2 cellular contexts compared by ENCODE assay signal in genomic region chr20:19212524-19213502, GRCh38.
A peak's percentile ranks its signal among the peaks of the same experiment; 100 is the strongest.
TF ChIP-seq lines count a peak whose summit lies in the region.

TSS of gene SLC24A3 (plus strand) at chr20:19212642.

TF ChIP-seq in HEK293T, 16 proteins besides CTCF, POLR2A, EP300 and RAD21 (continued from another document):
- TF ChIP-seq BHLHE40 (IDR thresholded peaks at IDR 0.05; ENCODE audit: borderline replicate concordance) (no peak), PKNOX1 (IDR thresholded peaks at IDR 0.05) (no peak), TARDBP (IDR thresholded peaks at IDR 0.05) (no peak)

TF ChIP-seq in H1, 55 proteins besides CTCF, POLR2A, EP300 and RAD21 (continued from another document):
- no peak for TF ChIP-seq KDM5A (IDR thresholded peaks at IDR 0.05; ENCODE audit: low read length)
- no peak for TF ChIP-seq TBP (IDR thresholded peaks at IDR 0.05; ENCODE audit: low read depth, low read length)
- TF ChIP-seq CEBPB (IDR thresholded peaks at IDR 0.05; ENCODE audit: low read depth, low read length) = no peak
- TF ChIP-seq ATF3 (IDR thresholded peaks at IDR 0.05; ENCODE audit: insufficient read depth, low read depth, low read length) = no peak
- TF ChIP-seq SP1 (IDR thresholded peaks at IDR 0.05; ENCODE audit: low read depth, low read length) = no peak
- 0 out of 4 replicates have a peak, but pooled peaks of 1 of the 2 experiments have one; percentile 37 for TF ChIP-seq HDAC2 (IDR thresholded peaks at IDR 0.05; ENCODE audit: borderline replicate concordance in 1 of 2, low read depth in 2 of 2, low read length in 2 of 2)
- TF ChIP-seq JUN (IDR thresholded peaks at IDR 0.05; ENCODE audit: low read depth, low read length) = no peak
- TF ChIP-seq PHF8 (conservative IDR thresholded peaks at IDR 0.05; ENCODE audit: low read depth, low read length) = 0 out of 2 replicates have a peak, but pooled peaks have one; percentile 20
- no peak for TF ChIP-seq CHD7 (IDR thresholded peaks at IDR 0.05; ENCODE audit: insufficient replicate concordance, low read length)
- no peak for TF ChIP-seq TEAD4 (IDR thresholded peaks at IDR 0.05; ENCODE audit: low read depth, low read length)
- no peak for TF ChIP-seq TAF7 (optimal IDR thresholded peaks at IDR 0.05; ENCODE audit: borderline replicate concordance, low read depth, low read length)
- no peak for TF ChIP-seq BRCA1 (IDR thresholded peaks at IDR 0.05; ENCODE audit: low read depth, low read length)
- TF ChIP-seq BACH1 (IDR thresholded peaks at IDR 0.05; ENCODE audit: low read length) = no peak; the same call in 1 of the 2 replicates
- no peak for TF ChIP-seq SIN3A (conservative IDR thresholded peaks at IDR 0.05 in 1 of 2, IDR thresholded peaks at IDR 0.05 in 1 of 2; ENCODE audit: low read depth in 1 of 2, low read length in 2 of 2)
- no peak for TF ChIP-seq YY1 (IDR thresholded peaks at IDR 0.05; ENCODE audit: low read depth, low read length)
- no peak for TF ChIP-seq USF2 (IDR thresholded peaks at IDR 0.05; ENCODE audit: low read length)
- TF ChIP-seq FOSL1 (IDR thresholded peaks at IDR 0.05; ENCODE audit: insufficient read depth, low read depth, low read length) = no peak
- TF ChIP-seq SP2 (IDR thresholded peaks at IDR 0.05; ENCODE audit: low read length) = no peak
- no peak for TF ChIP-seq CBX8 (IDR thresholded peaks at IDR 0.05; ENCODE audit: borderline replicate concordance, low read depth, low read length)
- TF ChIP-seq RBBP5 (IDR thresholded peaks at IDR 0.05; ENCODE audit: borderline replicate concordance, low read depth, low read length) = 0 out of 2 replicates have a peak, but pooled peaks have one; percentile 19
- no peak for TF ChIP-seq SP4 (IDR thresholded peaks at IDR 0.05; ENCODE audit: low read length)
- no peak for TF ChIP-seq NANOG (IDR thresholded peaks at IDR 0.05; ENCODE audit: insufficient read depth, low read depth, low read length, poor library complexity, severe bottlenecking)
- TF ChIP-seq CTBP2 (IDR thresholded peaks at IDR 0.05; ENCODE audit: borderline replicate concordance, insufficient read depth, insufficient read length, low read length) = no peak
- no peak for TF ChIP-seq EGR1 (IDR thresholded peaks at IDR 0.05; ENCODE audit: borderline replicate concordance, low read depth, low read length)
- TF ChIP-seq CREB1 (IDR thresholded peaks at IDR 0.05) = 0 out of 2 replicates have a peak, but pooled peaks have one; percentile 9
- no peak for TF ChIP-seq SRF (IDR thresholded peaks at IDR 0.05; ENCODE audit: low read depth, low read length)
- TF ChIP-seq POLR2AphosphoS5 (IDR thresholded peaks at IDR 0.05; ENCODE audit: low read depth, low read length) = no peak
- no peak for TF ChIP-seq JUND (IDR thresholded peaks at IDR 0.05; ENCODE audit: low read length)
- TF ChIP-seq ASH2L (IDR thresholded peaks at IDR 0.05; ENCODE audit: low read length) = peak; percentile 39
- no peak for TF ChIP-seq GABPA (IDR thresholded peaks at IDR 0.05; ENCODE audit: borderline replicate concordance, insufficient read depth, low read length)
- no peak for TF ChIP-seq SIX5 (IDR thresholded peaks at IDR 0.05; ENCODE audit: low read depth, low read length)
- peak; percentile 47; the same call in 1 of the 2 replicates for TF ChIP-seq SUZ12 (IDR thresholded peaks at IDR 0.05; ENCODE audit: low read length)
- no peak for TF ChIP-seq BCL11A (IDR thresholded peaks at IDR 0.05; ENCODE audit: low read depth in 2 of 2, low read length in 2 of 2)
- no peak for TF ChIP-seq ATF2 (IDR thresholded peaks at IDR 0.05; ENCODE audit: low read length)
- TF ChIP-seq MAFK (IDR thresholded peaks at IDR 0.05; ENCODE audit: low read depth, low read length) = no peak
- no peak for TF ChIP-seq E2F6 (IDR thresholded peaks at IDR 0.05)
- TF ChIP-seq RNF2 (IDR thresholded peaks at IDR 0.05; ENCODE audit: borderline replicate concordance, low read depth, low read length, missing control alignments, poor library complexity, severe bottlenecking) = no peak
- TF ChIP-seq POU5F1 (IDR thresholded peaks at IDR 0.05; ENCODE audit: low read depth, low read length) = no peak
- peak; percentile 52; the same call in 1 of the 2 replicates for TF ChIP-seq TAF1 (IDR thresholded peaks at IDR 0.05; ENCODE audit: low read depth, low read length)
- peak; percentile 45; the same call in 1 of the 2 replicates for TF ChIP-seq MAX (IDR thresholded peaks at IDR 0.05)
- no peak for TF ChIP-seq TCF12 (IDR thresholded peaks at IDR 0.05; ENCODE audit: low read depth, low read length)
- peak; percentile 55 for TF ChIP-seq KDM4A (IDR thresholded peaks at IDR 0.05; ENCODE audit: low read depth, low read length, severe bottlenecking)
- TF ChIP-seq ZNF274 (IDR thresholded peaks at IDR 0.05; ENCODE audit: borderline replicate concordance, extremely low read depth, low read length) = no peak
- no peak for TF ChIP-seq HDAC6 (IDR thresholded peaks at IDR 0.05; ENCODE audit: low read depth, low read length)
- no peak for TF ChIP-seq CBX5 (IDR thresholded peaks at IDR 0.05; ENCODE audit: low read depth, low read length)
- TF ChIP-seq CHD1 (IDR thresholded peaks at IDR 0.05; ENCODE audit: low read depth, low read length) = no peak
- no peak for TF ChIP-seq GTF2F1 (IDR thresholded peaks at IDR 0.05; ENCODE audit: borderline replicate concordance, low read depth, low read length)
